12 cellular contexts compared by ENCODE assay signal in genomic region chr11:130122141-130122575, GRCh38. TPM values are rescaled to one million over a fixed set of nuclear protein-coding genes. Genes with fewer than 3 reads are reported as not detected.
DNase-seq lines count a peak whose midpoint lies in the region; ATAC-seq and TF ChIP-seq lines count a peak whose summit lies in the region.
"Had no signal": no experiment of that assay in that cellular context is flagged by ENCODE, and none has a peak within 500 bp of the region (broad histone marks: within the 10 kb centered on the region; RNA-seq: fewer than 3 reads in every experiment).

No MANE protein-coding gene starts in this region.

- peak; percentile 60 for DNase-seq in HCT116 (ENCODE audit: low read depth, low spot score)
- DNase-seq in amniotic epithelial cell (ENCODE audit: low read depth): peak; percentile 30
- DNase-seq in nephron progenitor cell: no peak
- DNase-seq in immature natural killer cell: no peak
- no peak for DNase-seq in coronary artery (ENCODE audit: low spot score)
- no peak for DNase-seq in NCI-H526 (lab: John Stamatoyannopoulos, UW)
- DNase-seq: C1 segment of cervical spinal cord, mesendoderm, NCI-H446 treated with DMSO at 0.1 percent for 48 hours, right lobe of liver had no signal

- POLR2A ChIA-PET in HCT116 (lab: Charles Lee): interaction anchor here (0.6 kb wide), 1 partner anchor 120 kb away, joined by 3 read pairs; the partner anchor contains the start of gene PRDM10

- H3K27me3 ChIP-seq in BLaER1 (no peaks in the 10 kb centered on the region), HCT116 (ENCODE audit: insufficient read depth, low read length) (no peaks in the 10 kb centered on the region)
- H3K27me3 ChIP-seq: right lobe of liver had no signal

- H3K27me3 Mint-ChIP-seq in nephron progenitor cell (ENCODE audit: low read depth, poor library complexity): no peaks in the 10 kb centered on the region
- peaks cover 0 to 2% (median 0%) of the 10 kb centered on the region in 3 donors for H3K27me3 Mint-ChIP-seq in immature natural killer cell (ENCODE audit: low read depth in 3 of 3)

- no peak for TF ChIP-seq RAD21 in HCT116 (IDR thresholded peaks at IDR 0.05; ENCODE audit: low read depth)

- H3K4me2 ChIP-seq in BLaER1 (peak overlapping the region; percentile 65), HCT116 (ENCODE audit: low read length) (peak overlapping the region; percentile 41)

- H3K4me1 Mint-ChIP-seq in nephron progenitor cell (peaks cover 15% of the 10 kb centered on the region), immature natural killer cell (peaks cover 49 to 51% of the 10 kb centered on the region in 2 donors)

- H3K4me3 ChIP-seq in BLaER1 (no peak overlapping the region), HCT116 (replicated peaks in 1 of 2; ENCODE audit: low read depth in 1 of 2, low read length in 2 of 2) (no peak overlapping the region), coronary artery (no peak overlapping the region)
- H3K4me3 ChIP-seq: right lobe of liver had no signal

- no TSS peak for BruUV-seq in HCT116 (replicated peaks; lab: Mats Ljungman, UMichigan)

- H3K9ac ChIP-seq in BLaER1 (no peak overlapping the region), HCT116 (ENCODE audit: low read length) (no peak overlapping the region)

- RAD21 ChIA-PET in HCT116 (lab: Charles Lee; ENCODE audit: low non-redundant PET in 1 of 2, low total read pairs in 2 of 2, uncharacterized antibody in 2 of 2, unreplicated experiment in 2 of 2): no interaction called here

- H3K4me1 ChIP-seq in BLaER1 (peaks cover 56% of the 10 kb centered on the region), HCT116 (ENCODE audit: control insufficient read depth in 1 of 2, insufficient read depth in 2 of 2, low read length in 2 of 2) (peaks cover 10 to 48% of the 10 kb centered on the region in 2 experiments)

- no peak overlapping the region for H3K4me3 Mint-ChIP-seq in nephron progenitor cell
- H3K4me3 Mint-ChIP-seq in immature natural killer cell: no peak overlapping the region

- CTCF ChIA-PET in HCT116 (lab: Charles Lee): no interaction called here

- no peaks in the 10 kb centered on the region for H4K20me1 ChIP-seq in BLaER1
- no peaks in the 10 kb centered on the region for H4K20me1 ChIP-seq in HCT116 (ENCODE audit: insufficient read depth)

- no peak overlapping the region for H2AFZ ChIP-seq in HCT116 (ENCODE audit: low read depth, low read length, poor library complexity, severe bottlenecking)

- no peaks in the 10 kb centered on the region for H3K9me2 ChIP-seq in HCT116 (ENCODE audit: insufficient read depth)

- peaks cover 47% of the 10 kb centered on the region for H3K36me3 ChIP-seq in BLaER1
- H3K36me3 ChIP-seq in HCT116 (ENCODE audit: control insufficient read depth in 1 of 2, insufficient read depth in 2 of 2, low read length in 2 of 2): peaks cover 6 to 17% of the 10 kb centered on the region in 2 experiments; a peak in 3 of 4 replicates

- ATAC-seq in HCT116: peak; percentile 50
- ATAC-seq in HG03439 (IDR thresholded peaks at IDR 0.05; ENCODE audit: unreplicated experiment): no peak
- ATAC-seq: right lobe of liver had no signal

- TF ChIP-seq CTCF in HCT116 (IDR thresholded peaks at IDR 0.05 in 2 of 3, conservative IDR thresholded peaks at IDR 0.05 in 1 of 3; ENCODE audit: borderline replicate concordance in 1 of 3, insufficient read depth in 1 of 3, low read depth in 2 of 3, low read length in 2 of 3) (no peak), nephron progenitor cell (IDR thresholded peaks at IDR 0.05) (no peak), coronary artery (IDR thresholded peaks at IDR 0.05) (no peak)

- TF ChIP-seq POLR2A in HCT116 (IDR thresholded peaks at IDR 0.05; ENCODE audit: borderline replicate concordance, extremely low read depth, insufficient read depth, insufficient read length): no peak

- H3K9me3 Mint-ChIP-seq in nephron progenitor cell (no peaks in the 10 kb centered on the region), immature natural killer cell (no peaks in the 10 kb centered on the region)

- H3K27ac ChIP-seq in BLaER1: no peak overlapping the region
- no peak overlapping the region for H3K27ac ChIP-seq in HCT116 (ENCODE audit: low read depth, low read length)
- H3K27ac ChIP-seq in coronary artery: peak overlapping the region in 1 of 2 donors; percentile 21
- H3K27ac ChIP-seq: right lobe of liver had no signal

- H3K9me3 ChIP-seq in BLaER1 (no peaks in the 10 kb centered on the region), HCT116 (ENCODE audit: control insufficient read depth in 1 of 2, insufficient read depth in 1 of 2, low read depth in 1 of 2, low read length in 2 of 2) (no peaks in the 10 kb centered on the region)
- H3K9me3 ChIP-seq: right lobe of liver had no signal

- peak overlapping the region; percentile 33 for H3K27ac Mint-ChIP-seq in nephron progenitor cell
- H3K27ac Mint-ChIP-seq in immature natural killer cell: peak overlapping the region in 2 of 6 donors; percentile 3 to 52

- H3K79me2 ChIP-seq in HCT116 (ENCODE audit: insufficient read depth, low read length): peaks cover 6% of the 10 kb centered on the region; the same call in 1 of the 2 replicates

- intact Hi-C loops in HCT116 (cut with micrococcal nuclease): loop anchor here (5.0 kb wide), 1 partner anchor 120 kb away; the partner anchor contains the start of gene PRDM10

- peaks cover 56% of the 10 kb centered on the region for H3K36me3 Mint-ChIP-seq in nephron progenitor cell (ENCODE audit: low read depth)
- H3K36me3 Mint-ChIP-seq in immature natural killer cell: peaks cover 26 to 51% (median 26%) of the 10 kb centered on the region in 3 donors

TF ChIP-seq in HCT116, 20 proteins besides CTCF, POLR2A, EP300 and RAD21:
- TF ChIP-seq CBX3 (IDR thresholded peaks at IDR 0.05; ENCODE audit: low read depth) (0 out of 2 replicates have a peak, but pooled peaks have one; percentile 27), JUND (IDR thresholded peaks at IDR 0.05) (peak; percentile 62), FOSL1 (IDR thresholded peaks at IDR 0.05; ENCODE audit: low read depth) (peak; percentile 62; the same call in 1 of the 2 replicates), ZNF274 (IDR thresholded peaks at IDR 0.05; ENCODE audit: low read depth, low read length) (no peak), EGR1 (IDR thresholded peaks at IDR 0.05; ENCODE audit: low read depth) (no peak), SRF (IDR thresholded peaks at IDR 0.05; ENCODE audit: low read depth) (peak; percentile 40; the same call in 1 of the 2 replicates), ELF1 (IDR thresholded peaks at IDR 0.05; ENCODE audit: borderline replicate concordance, low read depth) (no peak), CEBPB (IDR thresholded peaks at IDR 0.05; ENCODE audit: low read depth) (peak; percentile 62), YY1 (IDR thresholded peaks at IDR 0.05; ENCODE audit: extremely low read depth, insufficient replicate concordance, low read depth, low read length) (no peak), EZH2 (IDR thresholded peaks at IDR 0.05) (no peak), SP1 (IDR thresholded peaks at IDR 0.05; ENCODE audit: low read depth) (peak; percentile 65)
- TF ChIP-seq, protein P1, sequence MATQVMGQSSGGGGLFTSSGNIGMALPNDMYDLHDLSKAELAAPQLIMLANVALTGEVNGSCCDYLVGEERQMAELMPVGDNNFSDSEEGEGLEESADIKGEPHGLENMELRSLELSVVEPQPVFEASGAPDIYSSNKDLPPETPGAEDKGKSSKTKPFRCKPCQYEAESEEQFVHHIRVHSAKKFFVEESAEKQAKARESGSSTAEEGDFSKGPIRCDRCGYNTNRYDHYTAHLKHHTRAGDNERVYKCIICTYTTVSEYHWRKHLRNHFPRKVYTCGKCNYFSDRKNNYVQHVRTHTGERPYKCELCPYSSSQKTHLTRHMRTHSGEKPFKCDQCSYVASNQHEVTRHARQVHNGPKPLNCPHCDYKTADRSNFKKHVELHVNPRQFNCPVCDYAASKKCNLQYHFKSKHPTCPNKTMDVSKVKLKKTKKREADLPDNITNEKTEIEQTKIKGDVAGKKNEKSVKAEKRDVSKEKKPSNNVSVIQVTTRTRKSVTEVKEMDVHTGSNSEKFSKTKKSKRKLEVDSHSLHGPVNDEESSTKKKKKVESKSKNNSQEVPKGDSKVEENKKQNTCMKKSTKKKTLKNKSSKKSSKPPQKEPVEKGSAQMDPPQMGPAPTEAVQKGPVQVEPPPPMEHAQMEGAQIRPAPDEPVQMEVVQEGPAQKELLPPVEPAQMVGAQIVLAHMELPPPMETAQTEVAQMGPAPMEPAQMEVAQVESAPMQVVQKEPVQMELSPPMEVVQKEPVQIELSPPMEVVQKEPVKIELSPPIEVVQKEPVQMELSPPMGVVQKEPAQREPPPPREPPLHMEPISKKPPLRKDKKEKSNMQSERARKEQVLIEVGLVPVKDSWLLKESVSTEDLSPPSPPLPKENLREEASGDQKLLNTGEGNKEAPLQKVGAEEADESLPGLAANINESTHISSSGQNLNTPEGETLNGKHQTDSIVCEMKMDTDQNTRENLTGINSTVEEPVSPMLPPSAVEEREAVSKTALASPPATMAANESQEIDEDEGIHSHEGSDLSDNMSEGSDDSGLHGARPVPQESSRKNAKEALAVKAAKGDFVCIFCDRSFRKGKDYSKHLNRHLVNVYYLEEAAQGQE (IDR thresholded peaks at IDR 0.05; ENCODE audit: low read depth): no peak
- TF ChIP-seq, protein P2, sequence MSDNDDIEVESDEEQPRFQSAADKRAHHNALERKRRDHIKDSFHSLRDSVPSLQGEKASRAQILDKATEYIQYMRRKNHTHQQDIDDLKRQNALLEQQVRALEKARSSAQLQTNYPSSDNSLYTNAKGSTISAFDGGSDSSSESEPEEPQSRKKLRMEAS (IDR thresholded peaks at IDR 0.05): peak; percentile 74

RNA-seq across cellular contexts. Expression of gene ST14, which starts 37.4 kb away (rescaled TPM):
- total RNA-seq in HCT116 (2021; ENCODE audit: unreplicated experiment): 107 TPM
- polyA plus RNA-seq in HCT116 (2012): 133 and 134 TPM in 2 replicates
- polyA plus RNA-seq in immature natural killer cell: 1 to 10 TPM in 2 of 3 donors, under 1 TPM in 1; 0.54 to 3.6 (median 2.8) TPM

RNA-seq across cellular contexts. Expression of gene APLP2, which starts 52.5 kb away (rescaled TPM):
- 210 TPM for total RNA-seq in HCT116 (2021; ENCODE audit: unreplicated experiment)
- polyA plus RNA-seq in HCT116 (2012): 208 and 234 TPM in 2 replicates
- polyA plus RNA-seq in immature natural killer cell: 100 to 1,000 TPM in 1 of 3 donors, 10 to 100 TPM in 2; 69.4 to 125 (median 75.8) TPM

Comparison
In these comparisons a context has a peak if more than half of its experiments do, and no peak if none do; other contexts are left out.
1. DNase-seq: peak in HCT116 (single experiment) and amniotic epithelial cell (single experiment); none in nephron progenitor cell (single experiment), immature natural killer cell (0 of 3), coronary artery (single experiment) and NCI-H526 (0 of 2).